In the genomic region with DNA sequence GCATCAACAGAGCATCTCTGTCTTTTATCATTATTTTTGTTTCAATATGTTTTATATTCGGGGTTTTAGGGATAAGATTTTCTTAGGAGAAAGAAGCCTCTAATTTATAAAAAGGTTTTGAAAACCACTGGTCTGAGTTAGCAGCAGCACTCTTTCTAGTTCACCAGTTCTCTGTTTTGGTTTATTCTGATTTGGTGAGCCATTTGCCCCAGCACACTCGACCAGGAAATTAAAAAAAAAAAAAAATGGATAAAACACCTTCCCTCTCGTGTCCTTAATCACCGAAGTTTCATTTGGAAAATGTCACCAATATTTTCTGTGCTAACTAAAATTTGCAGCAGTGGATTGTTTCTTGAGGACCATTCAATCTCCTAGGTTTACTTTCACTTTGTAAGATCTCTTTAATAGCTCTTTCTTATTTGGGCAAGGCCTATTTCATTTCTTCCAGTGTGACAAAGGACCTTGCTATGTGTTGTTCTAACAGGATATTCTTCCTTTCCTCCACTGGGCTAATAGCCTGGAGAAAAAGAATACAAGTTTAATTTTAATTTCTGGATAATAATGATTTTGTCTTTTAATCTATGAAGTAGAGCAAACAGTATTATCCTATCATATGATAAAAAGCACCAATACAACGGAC, we compare ENCODE assay signal across 1 cellular context.
TF ChIP-seq lines count a peak whose summit lies in the region.

No MANE protein-coding gene starts in this region.

TF ChIP-seq in GM12878, 131 proteins besides CTCF, POLR2A, EP300 and RAD21 (continued from another document):
- TF ChIP-seq, protein P1, sequence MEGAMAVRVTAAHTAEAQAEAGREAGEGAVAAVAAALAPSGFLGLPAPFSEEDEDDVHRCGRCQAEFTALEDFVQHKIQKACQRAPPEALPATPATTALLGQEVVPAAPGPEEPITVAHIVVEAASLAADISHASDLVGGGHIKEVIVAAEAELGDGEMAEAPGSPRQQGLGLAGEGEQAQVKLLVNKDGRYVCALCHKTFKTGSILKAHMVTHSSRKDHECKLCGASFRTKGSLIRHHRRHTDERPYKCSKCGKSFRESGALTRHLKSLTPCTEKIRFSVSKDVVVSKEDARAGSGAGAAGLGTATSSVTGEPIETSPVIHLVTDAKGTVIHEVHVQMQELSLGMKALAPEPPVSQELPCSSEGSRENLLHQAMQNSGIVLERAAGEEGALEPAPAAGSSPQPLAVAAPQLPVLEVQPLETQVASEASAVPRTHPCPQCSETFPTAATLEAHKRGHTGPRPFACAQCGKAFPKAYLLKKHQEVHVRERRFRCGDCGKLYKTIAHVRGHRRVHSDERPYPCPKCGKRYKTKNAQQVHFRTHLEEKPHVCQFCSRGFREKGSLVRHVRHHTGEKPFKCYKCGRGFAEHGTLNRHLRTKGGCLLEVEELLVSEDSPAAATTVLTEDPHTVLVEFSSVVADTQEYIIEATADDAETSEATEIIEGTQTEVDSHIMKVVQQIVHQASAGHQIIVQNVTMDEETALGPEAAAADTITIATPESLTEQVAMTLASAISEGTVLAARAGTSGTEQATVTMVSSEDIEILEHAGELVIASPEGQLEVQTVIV (IDR thresholded peaks at IDR 0.05; ENCODE audit: borderline replicate concordance, partially characterized antibody): no peak
- TF ChIP-seq KLF5 (IDR thresholded peaks at IDR 0.05; ENCODE audit: partially characterized antibody) (no peak), SREBF2 (IDR thresholded peaks at IDR 0.05; ENCODE audit: low read length) (no peak), ZSCAN29 (IDR thresholded peaks at IDR 0.05) (no peak), NFYA (IDR thresholded peaks at IDR 0.05; ENCODE audit: borderline replicate concordance, low read depth, low read length) (no peak), MTA3 (IDR thresholded peaks at IDR 0.05; ENCODE audit: borderline replicate concordance, low read length) (no peak), RBBP5 (conservative IDR thresholded peaks at IDR 0.05) (no peak), LARP7 (IDR thresholded peaks at IDR 0.05) (no peak)
- TF ChIP-seq, protein P2, sequence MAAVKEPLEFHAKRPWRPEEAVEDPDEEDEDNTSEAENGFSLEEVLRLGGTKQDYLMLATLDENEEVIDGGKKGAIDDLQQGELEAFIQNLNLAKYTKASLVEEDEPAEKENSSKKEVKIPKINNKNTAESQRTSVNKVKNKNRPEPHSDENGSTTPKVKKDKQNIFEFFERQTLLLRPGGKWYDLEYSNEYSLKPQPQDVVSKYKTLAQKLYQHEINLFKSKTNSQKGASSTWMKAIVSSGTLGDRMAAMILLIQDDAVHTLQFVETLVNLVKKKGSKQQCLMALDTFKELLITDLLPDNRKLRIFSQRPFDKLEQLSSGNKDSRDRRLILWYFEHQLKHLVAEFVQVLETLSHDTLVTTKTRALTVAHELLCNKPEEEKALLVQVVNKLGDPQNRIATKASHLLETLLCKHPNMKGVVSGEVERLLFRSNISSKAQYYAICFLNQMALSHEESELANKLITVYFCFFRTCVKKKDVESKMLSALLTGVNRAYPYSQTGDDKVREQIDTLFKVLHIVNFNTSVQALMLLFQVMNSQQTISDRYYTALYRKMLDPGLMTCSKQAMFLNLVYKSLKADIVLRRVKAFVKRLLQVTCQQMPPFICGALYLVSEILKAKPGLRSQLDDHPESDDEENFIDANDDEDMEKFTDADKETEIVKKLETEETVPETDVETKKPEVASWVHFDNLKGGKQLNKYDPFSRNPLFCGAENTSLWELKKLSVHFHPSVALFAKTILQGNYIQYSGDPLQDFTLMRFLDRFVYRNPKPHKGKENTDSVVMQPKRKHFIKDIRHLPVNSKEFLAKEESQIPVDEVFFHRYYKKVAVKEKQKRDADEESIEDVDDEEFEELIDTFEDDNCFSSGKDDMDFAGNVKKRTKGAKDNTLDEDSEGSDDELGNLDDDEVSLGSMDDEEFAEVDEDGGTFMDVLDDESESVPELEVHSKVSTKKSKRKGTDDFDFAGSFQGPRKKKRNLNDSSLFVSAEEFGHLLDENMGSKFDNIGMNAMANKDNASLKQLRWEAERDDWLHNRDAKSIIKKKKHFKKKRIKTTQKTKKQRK (IDR thresholded peaks at IDR 0.05; ENCODE audit: low read depth, low read length): no peak
- TF ChIP-seq, protein P3, sequence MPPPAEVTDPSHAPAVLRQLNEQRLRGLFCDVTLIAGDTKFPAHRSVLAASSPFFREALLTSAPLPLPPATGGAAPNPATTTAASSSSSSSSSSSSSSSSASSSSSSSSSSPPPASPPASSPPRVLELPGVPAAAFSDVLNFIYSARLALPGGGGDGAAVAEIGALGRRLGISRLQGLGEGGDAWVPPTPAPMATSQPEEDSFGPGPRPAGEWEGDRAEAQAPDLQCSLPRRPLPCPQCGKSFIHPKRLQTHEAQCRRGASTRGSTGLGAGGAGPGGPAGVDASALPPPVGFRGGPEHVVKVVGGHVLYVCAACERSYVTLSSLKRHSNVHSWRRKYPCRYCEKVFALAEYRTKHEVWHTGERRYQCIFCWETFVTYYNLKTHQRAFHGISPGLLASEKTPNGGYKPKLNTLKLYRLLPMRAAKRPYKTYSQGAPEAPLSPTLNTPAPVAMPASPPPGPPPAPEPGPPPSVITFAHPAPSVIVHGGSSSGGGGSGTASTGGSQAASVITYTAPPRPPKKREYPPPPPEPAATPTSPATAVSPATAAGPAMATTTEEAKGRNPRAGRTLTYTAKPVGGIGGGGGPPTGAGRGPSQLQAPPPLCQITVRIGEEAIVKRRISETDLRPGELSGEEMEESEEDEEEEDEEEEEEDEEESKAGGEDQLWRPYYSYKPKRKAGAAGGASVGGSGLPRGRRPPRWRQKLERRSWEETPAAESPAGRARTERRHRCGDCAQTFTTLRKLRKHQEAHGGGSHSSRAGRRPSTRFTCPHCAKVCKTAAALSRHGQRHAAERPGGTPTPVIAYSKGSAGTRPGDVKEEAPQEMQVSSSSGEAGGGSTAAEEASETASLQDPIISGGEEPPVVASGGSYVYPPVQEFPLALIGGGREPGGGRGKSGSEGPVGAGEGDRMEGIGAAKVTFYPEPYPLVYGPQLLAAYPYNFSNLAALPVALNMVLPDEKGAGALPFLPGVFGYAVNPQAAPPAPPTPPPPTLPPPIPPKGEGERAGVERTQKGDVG (CRISPR knock-in tag; IDR thresholded peaks at IDR 0.05): no peak
